In genomic region chr1:5883129-5884048, GRCh38 we compare ENCODE assay signal across 17 cellular contexts.
DNase-seq lines count a peak whose midpoint lies in the region; ATAC-seq and TF ChIP-seq lines count a peak whose summit lies in the region.
"Had no signal": no experiment of that assay in that cellular context is flagged by ENCODE, and none has a peak within 500 bp of the region (broad histone marks: within the 10 kb centered on the region; RNA-seq: fewer than 3 reads in every experiment).

No MANE protein-coding gene starts in this region.

- H3K27me3 ChIP-seq in right atrium auricular region (no peaks in the 10 kb centered on the region), lower lobe of right lung (ENCODE audit: low read depth) (no peaks in the 10 kb centered on the region), esophagus squamous epithelium (no peaks in the 10 kb centered on the region)

- H3K4me3 Mint-ChIP-seq in chondrocyte (ENCODE audit: unreplicated experiment) = no peak overlapping the region
- H3K4me3 Mint-ChIP-seq: CD4-positive, alpha-beta memory T cell; HFFc6; IgD-negative memory B cell had no signal

- H3K27ac Mint-ChIP-seq in chondrocyte (ENCODE audit: unreplicated experiment) = no peak overlapping the region
- H3K27ac Mint-ChIP-seq: HFFc6, IgD-negative memory B cell had no signal

- intact Hi-C loops in Right ventricle myocardium inferior (cut with DNase I) = no loop called here
- intact Hi-C loops in lower lobe of right lung (cut with DNase I) = no loop called here
- intact Hi-C loops in esophagus squamous epithelium (cut with DNase I) = no loop called here

- TF ChIP-seq CTCF in right atrium auricular region (IDR thresholded peaks at IDR 0.05) (no peak), chondrocyte (IDR thresholded peaks at IDR 0.05) (no peak), lower lobe of right lung (IDR thresholded peaks at IDR 0.05) (no peak), esophagus squamous epithelium (IDR thresholded peaks at IDR 0.05) (no peak), GM13976 (IDR thresholded peaks at IDR 0.05; ENCODE audit: borderline replicate concordance, control extremely low read depth, extremely low read depth, insufficient read depth, missing control alignments) (no peak)

- DNase-seq in Right ventricle myocardium inferior (ENCODE audit: missing footprints) (no peak), right atrium auricular region (ENCODE audit: low spot score) (no peak), chondrocyte (ENCODE audit: low spot score) (peak; percentile 68), lower lobe of right lung (peak; percentile 33), esophagus squamous epithelium (lab: John Stamatoyannopoulos, UW) (no peak), GM13976 (ENCODE audit: low spot score) (no peak)
- DNase-seq: AML-193; CD4-positive, alpha-beta memory T cell; DMS79; GOT3; HCEC 1CT; HFFc6 had no signal

- peaks cover 25% of the 10 kb centered on the region for H3K36me3 Mint-ChIP-seq in chondrocyte (ENCODE audit: low read depth)

- no peaks in the 10 kb centered on the region for H3K27me3 Mint-ChIP-seq in chondrocyte (ENCODE audit: low read depth)
- H3K27me3 Mint-ChIP-seq: CD4-positive, alpha-beta memory T cell; IgD-negative memory B cell had no signal

- in situ Hi-C loops in GM13976 (cut with MboI; ENCODE audit: low sequenced_read_pairs, unreplicated experiment) = no loop called here

- H3K9me3 Mint-ChIP-seq in chondrocyte (ENCODE audit: low read depth) = peaks cover 12% of the 10 kb centered on the region

- H3K27ac ChIP-seq in right atrium auricular region (no peak overlapping the region), lower lobe of right lung (no peak overlapping the region), esophagus squamous epithelium (no peak overlapping the region)
- H3K27ac ChIP-seq: 22Rv1, C4-2B had no signal

- H3K9me3 ChIP-seq in right atrium auricular region (peaks cover 0 to 5% of the 10 kb centered on the region in 2 donors), lower lobe of right lung (peaks cover 3% of the 10 kb centered on the region), esophagus squamous epithelium (peaks cover 0 to 14% (median 0%) of the 10 kb centered on the region in 3 donors)

- H3K4me1 ChIP-seq in right atrium auricular region = peaks cover 0 to 9% of the 10 kb centered on the region in 2 donors
- no peaks in the 10 kb centered on the region for H3K4me1 ChIP-seq in lower lobe of right lung
- no peaks in the 10 kb centered on the region for H3K4me1 ChIP-seq in esophagus squamous epithelium

- peaks cover 6% of the 10 kb centered on the region for H3K4me1 Mint-ChIP-seq in chondrocyte (ENCODE audit: low read depth)
- H3K4me1 Mint-ChIP-seq: CD4-positive, alpha-beta memory T cell; IgD-negative memory B cell had no signal

- H3K4me3 ChIP-seq in right atrium auricular region = no peak overlapping the region
- no peak overlapping the region for H3K4me3 ChIP-seq in lower lobe of right lung
- no peak overlapping the region for H3K4me3 ChIP-seq in esophagus squamous epithelium
- H3K4me3 ChIP-seq: GM12878 had no signal

- peaks cover 13% of the 10 kb centered on the region for H3K36me3 ChIP-seq in right atrium auricular region
- H3K36me3 ChIP-seq in lower lobe of right lung = peaks cover 49% of the 10 kb centered on the region
- H3K36me3 ChIP-seq in esophagus squamous epithelium = peaks cover 0 to 72% (median 4%) of the 10 kb centered on the region in 3 donors

- 87 to 94% methylated on average over 10 of the region's 30 CpGs for WGBS in esophagus squamous epithelium, 2 donors

- ATAC-seq in Right ventricle myocardium inferior (peak; percentile 31), lower lobe of right lung (no peak), GM21367 (IDR thresholded peaks at IDR 0.05; ENCODE audit: unreplicated experiment) (no peak)
- ATAC-seq: GM12878 had no signal

- TF ChIP-seq POLR2A in esophagus squamous epithelium (IDR thresholded peaks at IDR 0.05) = no peak

Comparison
In these comparisons a context has a peak if more than half of its experiments do, and no peak if none do; other contexts are left out.
1. DNase-seq: peak in chondrocyte (single experiment) and lower lobe of right lung (single experiment); none in Right ventricle myocardium inferior (single experiment), right atrium auricular region (single experiment), esophagus squamous epithelium (single experiment) and GM13976 (single experiment).